In genomic region chr3:58222161-58222724, GRCh38 we compare ENCODE assay signal across 25 cellular contexts. TPM values are rescaled to one million over a fixed set of nuclear protein-coding genes. Genes with fewer than 3 reads are reported as not detected.
DNase-seq lines count a peak whose midpoint lies in the region; ATAC-seq, FAIRE-seq and TF ChIP-seq lines count a peak whose summit lies in the region.
"Had no signal": no experiment of that assay in that cellular context is flagged by ENCODE, and none has a peak within 500 bp of the region (broad histone marks: within the 10 kb centered on the region; RNA-seq: fewer than 3 reads in every experiment).

No MANE protein-coding gene starts in this region.

- no peak overlapping the region for H3K27ac ChIP-seq in HCT116 (ENCODE audit: low read depth, low read length)
- H3K27ac ChIP-seq in keratinocyte (ENCODE audit: control insufficient read depth, insufficient read depth, low read length) = no peak overlapping the region
- no peak overlapping the region for H3K27ac ChIP-seq in esophagus squamous epithelium
- H3K27ac ChIP-seq: C4-2B, cardiac muscle cell, dorsolateral prefrontal cortex, gastroesophageal sphincter, ovary, uterus, WERI-Rb-1 had no signal

- no peaks in the 10 kb centered on the region for H3K9me3 Mint-ChIP-seq in immature natural killer cell
- H3K9me3 Mint-ChIP-seq: natural killer cell had no signal

- TF ChIP-seq CTCF in HCT116 (IDR thresholded peaks at IDR 0.05 in 2 of 3, conservative IDR thresholded peaks at IDR 0.05 in 1 of 3; ENCODE audit: borderline replicate concordance in 1 of 3, insufficient read depth in 1 of 3, low read depth in 2 of 3, low read length in 2 of 3) (no peak), keratinocyte (optimal IDR thresholded peaks at IDR 0.05 in 1 of 3, IDR thresholded peaks at IDR 0.05 in 1 of 3, conservative IDR thresholded peaks at IDR 0.05 in 1 of 3; ENCODE audit: extremely low read depth in 1 of 3, insufficient read depth in 2 of 3, low read length in 3 of 3) (no peak), esophagus squamous epithelium (IDR thresholded peaks at IDR 0.05) (no peak)

- no peak overlapping the region for H3K4me2 ChIP-seq in HCT116 (ENCODE audit: low read length)
- peak overlapping the region; percentile 57 for H3K4me2 ChIP-seq in keratinocyte (ENCODE audit: control insufficient read depth, extremely low read depth, insufficient read depth, low read depth, low read length)

- H3K4me1 Mint-ChIP-seq in immature natural killer cell = peaks cover 3 to 11% of the 10 kb centered on the region in 2 donors

- no peaks in the 10 kb centered on the region for H3K9me2 ChIP-seq in HCT116 (ENCODE audit: insufficient read depth)

- peaks cover 2% of the 10 kb centered on the region for H3K9me1 ChIP-seq in keratinocyte (ENCODE audit: control insufficient read depth, extremely low read depth, insufficient read depth, low read length)

- peaks cover 8 to 19% of the 10 kb centered on the region in 2 experiments for H3K4me1 ChIP-seq in HCT116 (ENCODE audit: control insufficient read depth in 1 of 2, insufficient read depth in 2 of 2, low read length in 2 of 2)
- peaks cover 17% of the 10 kb centered on the region for H3K4me1 ChIP-seq in keratinocyte (ENCODE audit: control insufficient read depth, extremely low read depth, insufficient read depth, low read length)
- H3K4me1 ChIP-seq in esophagus squamous epithelium = peaks cover 5 to 17% (median 7%) of the 10 kb centered on the region in 3 donors

- no peak for TF ChIP-seq RAD21 in HCT116 (IDR thresholded peaks at IDR 0.05; ENCODE audit: low read depth)

- POLR2A ChIA-PET in HCT116 (lab: Charles Lee) = no interaction called here

- BruUV-seq in HCT116 (replicated peaks; lab: Mats Ljungman, UMichigan) = no TSS peak

- peak; percentile 83 for FAIRE-seq in keratinocyte (lab: Jason Lieb, UNC)
- FAIRE-seq: GM12892 had no signal

- H3K36me3 ChIP-seq in HCT116 (ENCODE audit: control insufficient read depth in 1 of 2, insufficient read depth in 2 of 2, low read length in 2 of 2) (no peaks in the 10 kb centered on the region), keratinocyte (ENCODE audit: control insufficient read depth in 2 of 2, extremely low read depth in 1 of 2, insufficient read depth in 2 of 2, low read length in 2 of 2) (no peaks in the 10 kb centered on the region), esophagus squamous epithelium (no peaks in the 10 kb centered on the region)
- H3K36me3 ChIP-seq: cardiac muscle cell, gastroesophageal sphincter, ovary, uterus, WERI-Rb-1 had no signal

- ATAC-seq in HCT116 (no peak), GM18868 (IDR thresholded peaks at IDR 0.05; ENCODE audit: unreplicated experiment) (no peak)
- ATAC-seq: gastroesophageal sphincter, left cardiac atrium, sciatic nerve had no signal

- H3K4me3 ChIP-seq in HCT116 (replicated peaks in 1 of 2; ENCODE audit: low read depth in 1 of 2, low read length in 2 of 2) (no peak overlapping the region), keratinocyte (ENCODE audit: control insufficient read depth in 2 of 3, extremely low read depth in 1 of 3, insufficient read depth in 2 of 3, low read depth in 1 of 3, low read length in 3 of 3) (no peak overlapping the region), esophagus squamous epithelium (no peak overlapping the region)
- H3K4me3 ChIP-seq: cardiac muscle cell, dorsolateral prefrontal cortex, gastroesophageal sphincter, ovary, uterus had no signal

- no peaks in the 10 kb centered on the region for H3K36me3 Mint-ChIP-seq in immature natural killer cell
- H3K36me3 Mint-ChIP-seq: natural killer cell had no signal

- dilution Hi-C loops in keratinocyte (cut with MboI; ENCODE audit: extremely low pct_ligation_motif_present, low sequenced_read_pairs) = no loop called here

- 59 to 70% methylated on average over 8 of the region's 8 CpGs for WGBS in esophagus squamous epithelium, 2 donors

- H3K4me3 Mint-ChIP-seq in immature natural killer cell = no peak overlapping the region
- H3K4me3 Mint-ChIP-seq: natural killer cell had no signal

- H3K27me3 ChIP-seq in HCT116 (ENCODE audit: insufficient read depth, low read length) (no peaks in the 10 kb centered on the region), keratinocyte (ENCODE audit: control insufficient read depth, extremely low read depth, insufficient read depth, low read length) (no peaks in the 10 kb centered on the region), esophagus squamous epithelium (no peaks in the 10 kb centered on the region)
- H3K27me3 ChIP-seq: cardiac muscle cell, dorsolateral prefrontal cortex, ovary, uterus had no signal

- intact Hi-C loops in HCT116 (cut with micrococcal nuclease) = no loop called here
- intact Hi-C loops in esophagus squamous epithelium (cut with DNase I) = no loop called here

- no peak overlapping the region for H3K9ac ChIP-seq in HCT116 (ENCODE audit: low read length)
- H3K9ac ChIP-seq in keratinocyte (ENCODE audit: control insufficient read depth, extremely low read depth, insufficient read depth, low read length) = no peak overlapping the region

- H3K27ac Mint-ChIP-seq in immature natural killer cell = no peak overlapping the region
- H3K27ac Mint-ChIP-seq: natural killer cell had no signal

- no peaks in the 10 kb centered on the region for H3K9me3 ChIP-seq in HCT116 (ENCODE audit: control insufficient read depth in 1 of 2, insufficient read depth in 1 of 2, low read depth in 1 of 2, low read length in 2 of 2)
- no peaks in the 10 kb centered on the region for H3K9me3 ChIP-seq in keratinocyte (ENCODE audit: control insufficient read depth, low read depth, low read length)
- no peaks in the 10 kb centered on the region for H3K9me3 ChIP-seq in esophagus squamous epithelium
- H3K9me3 ChIP-seq: gastroesophageal sphincter, ovary, uterus had no signal

- no peak for TF ChIP-seq POLR2A in HCT116 (IDR thresholded peaks at IDR 0.05; ENCODE audit: borderline replicate concordance, extremely low read depth, insufficient read depth, insufficient read length)
- no peak for TF ChIP-seq POLR2A in esophagus squamous epithelium (IDR thresholded peaks at IDR 0.05)

- DNase-seq in A172 (ENCODE audit: low spot score) = peak; percentile 54
- no peak for DNase-seq in HCT116 (ENCODE audit: low read depth, low spot score)
- DNase-seq in SW480 (ENCODE audit: low spot score) = peak; percentile 80
- peak; percentile 69 for DNase-seq in keratinocyte (ENCODE audit: low read depth, low spot score)
- DNase-seq in esophagus squamous epithelium (lab: John Stamatoyannopoulos, UW) = no peak
- DNase-seq in immature natural killer cell = no peak
- no peak for DNase-seq in NCI-H1105 treated with DMSO at 0.1 percent for 48 hours (lab: John Stamatoyannopoulos, UW)
- DNase-seq: activated CD4-positive, alpha-beta T cell treated with anti-CD3 and anti-CD28 coated beads, Interleukin-2, amount 50 U/mL, for 4 hours; dorsolateral prefrontal cortex; Karpas-422; left cardiac atrium; natural killer cell; NCI-H1105; NCI-H69; ovary; T-helper 2 cell; uterus; WERI-Rb-1 had no signal

- H2AFZ ChIP-seq in HCT116 (ENCODE audit: low read depth, low read length, poor library complexity, severe bottlenecking) (peak overlapping the region; percentile 26), keratinocyte (ENCODE audit: control insufficient read depth, low read length) (no peak overlapping the region)

- H3K27me3 Mint-ChIP-seq in immature natural killer cell (ENCODE audit: low read depth in 3 of 3) = peaks cover 0 to 1% (median 0%) of the 10 kb centered on the region in 3 donors

- CTCF ChIA-PET in HCT116 (lab: Charles Lee) = no interaction called here

- RAD21 ChIA-PET in HCT116 (lab: Charles Lee; ENCODE audit: low non-redundant PET in 1 of 2, low total read pairs in 2 of 2, uncharacterized antibody in 2 of 2, unreplicated experiment in 2 of 2) = interaction anchor here in 1 of 2 experiments (0.6 kb wide), 1 partner anchor 34 kb away, joined by 4 read pairs; no protein-coding TSS in a partner anchor

- H3K79me2 ChIP-seq in HCT116 (ENCODE audit: insufficient read depth, low read length) (no peaks in the 10 kb centered on the region), keratinocyte (ENCODE audit: control insufficient read depth, insufficient read depth, low read length) (no peaks in the 10 kb centered on the region)

- H4K20me1 ChIP-seq in HCT116 (ENCODE audit: insufficient read depth) = no peaks in the 10 kb centered on the region
- no peaks in the 10 kb centered on the region for H4K20me1 ChIP-seq in keratinocyte (ENCODE audit: control insufficient read depth, extremely low read depth, insufficient read depth, low read length)

TF ChIP-seq in HCT116, 20 proteins besides CTCF, POLR2A, EP300 and RAD21 (continues in another document):
- TF ChIP-seq ZNF274 (IDR thresholded peaks at IDR 0.05; ENCODE audit: low read depth, low read length) = no peak
- no peak for TF ChIP-seq JUND (IDR thresholded peaks at IDR 0.05)
- TF ChIP-seq CBX3 (IDR thresholded peaks at IDR 0.05; ENCODE audit: low read depth) = no peak
- no peak for TF ChIP-seq CEBPB (IDR thresholded peaks at IDR 0.05; ENCODE audit: low read depth)

RNA-seq across cellular contexts. Expression of gene DNASE1L3, which starts 11.5 kb away (rescaled TPM):
- not detected in 2 replicates for total RNA-seq in A172 (2014; rRNA removed; shearing (Covaris generic))
- total RNA-seq in HCT116 (2021; ENCODE audit: unreplicated experiment) = not detected
- polyA plus RNA-seq in HCT116 (2012) = not detected in 2 replicates
- polyA plus RNA-seq in keratinocyte = 0.77 to 2.1 TPM (median 1.9 TPM) in 3 replicates
- polyA plus RNA-seq in keratinocyte (2011; ENCODE audit: low read depth) = 1.2 TPM
- 0.52 and 0.58 TPM in 2 replicates for polyA plus RNA-seq in keratinocyte (2011; cell fraction: cytosol; rRNA removed)
- 1.4 and 1.5 TPM in 2 replicates for polyA plus RNA-seq in keratinocyte (2011; cell fraction: nucleus; rRNA removed)
- 0.61 and 0.69 TPM in 2 replicates for polyA plus RNA-seq in keratinocyte (2012; ENCODE audit: low replicate concordance)
- polyA minus RNA-seq in keratinocyte = 2.1 to 5.4 TPM in 2 of 3 replicates, not detected in the other
- polyA minus RNA-seq in keratinocyte (2011; cell fraction: cytosol; rRNA and poly(A)+ RNA removed) = not detected
- 1.1 and 1.5 TPM in 2 replicates for polyA minus RNA-seq in keratinocyte (2011; cell fraction: nucleus; rRNA and poly(A)+ RNA removed)
- 10 to 100 TPM in 3 of 4 donors, 1 to 10 TPM in 1; 8.3 to 15.3 (median 11.9) TPM for total RNA-seq in esophagus squamous epithelium
- polyA plus RNA-seq in immature natural killer cell = 1 to 10 TPM in 1 of 3 donors, under 1 TPM in 1, not detected in 1; 0.40 to 1.7 TPM
- total RNA-seq: H4 had no signal

RNA-seq across cellular contexts. Expression of gene ABHD6, which starts 15.3 kb away (rescaled TPM):
- total RNA-seq in A172 (2014; rRNA removed; shearing (Covaris generic)) = 8.4 and 8.9 TPM in 2 replicates
- total RNA-seq in HCT116 (2021; ENCODE audit: unreplicated experiment) (12.7 TPM), esophagus squamous epithelium (10 to 100 TPM in 1 of 4 donors, 1 to 10 TPM in 3; 5.8 to 16.5 (median 8.9) TPM)
- 6.3 and 7.8 TPM in 2 replicates for polyA plus RNA-seq in HCT116 (2012)
- polyA plus RNA-seq in keratinocyte (13.6 to 21.5 TPM (median 15.2 TPM) in 3 replicates), immature natural killer cell (1 to 10 TPM; 8.5 to 8.7 (median 8.6) TPM)
- 14.6 TPM for polyA plus RNA-seq in keratinocyte (2011; ENCODE audit: low read depth)
- 12.4 and 15.5 TPM in 2 replicates for polyA plus RNA-seq in keratinocyte (2011; cell fraction: cytosol; rRNA removed)
- 20.1 and 24.9 TPM in 2 replicates for polyA plus RNA-seq in keratinocyte (2011; cell fraction: nucleus; rRNA removed)
- polyA plus RNA-seq in keratinocyte (2012; ENCODE audit: low replicate concordance) = 9.0 and 15.8 TPM in 2 replicates
- polyA minus RNA-seq in keratinocyte = 24.6 to 29.0 TPM (median 27.1 TPM) in 3 replicates
- 18.6 TPM for polyA minus RNA-seq in keratinocyte (2011; cell fraction: cytosol; rRNA and poly(A)+ RNA removed)
- 14.1 and 21.5 TPM in 2 replicates for polyA minus RNA-seq in keratinocyte (2011; cell fraction: nucleus; rRNA and poly(A)+ RNA removed)

Comparison
In these comparisons a context has a peak if more than half of its experiments do, and no peak if none do; other contexts are left out.
1. DNase-seq: peak in A172 (single experiment), SW480 (single experiment) and keratinocyte (single experiment); none in HCT116 (single experiment), esophagus squamous epithelium (single experiment), immature natural killer cell (0 of 3) and NCI-H1105 treated with DMSO at 0.1 percent for 48 hours (single experiment).